8 cellular contexts compared by ENCODE assay signal in the genomic region with DNA sequence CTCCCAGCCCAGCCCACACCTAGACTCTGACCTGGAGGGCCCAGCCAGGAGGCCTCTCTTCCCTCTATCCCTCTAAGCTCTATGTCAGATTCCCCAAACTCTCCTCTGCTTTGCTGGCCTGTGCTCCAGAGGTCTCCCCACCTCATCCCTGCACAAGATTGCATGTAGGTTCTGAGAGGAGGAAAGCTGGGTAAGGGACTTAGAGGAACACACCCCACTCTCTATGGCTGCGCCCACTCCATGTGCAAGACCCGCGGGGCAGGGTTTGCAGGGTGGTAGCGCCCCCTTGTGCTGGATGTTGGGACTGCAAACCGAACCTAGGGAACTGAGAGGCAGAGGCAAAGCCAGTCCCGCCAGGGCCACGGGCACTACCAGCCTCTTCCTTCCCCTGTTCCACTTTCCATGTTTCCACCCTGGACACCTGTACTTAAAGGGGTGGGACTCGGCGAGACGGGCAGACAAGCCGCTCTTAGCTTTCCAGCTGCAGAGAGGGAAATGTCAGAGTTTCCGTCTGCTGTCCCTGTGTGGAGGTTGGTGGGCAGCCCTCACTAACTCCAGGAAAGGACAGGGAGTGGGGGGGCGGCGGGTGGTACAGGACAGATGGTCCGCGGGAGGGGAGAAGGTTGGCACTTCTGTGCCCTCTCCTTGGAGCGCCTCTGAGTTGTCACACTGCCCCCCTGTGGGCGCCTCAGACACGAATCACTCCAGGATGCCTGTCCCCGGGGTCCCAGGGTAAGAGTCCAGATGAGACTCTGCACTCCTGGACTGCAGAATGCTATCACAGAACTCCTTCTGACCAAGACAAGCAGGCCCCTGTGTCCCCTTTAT. TPM values are rescaled to one million over a fixed set of nuclear protein-coding genes. Genes with fewer than 3 reads are reported as not detected.
DNase-seq lines count a peak whose midpoint lies in the region; ATAC-seq and TF ChIP-seq lines count a peak whose summit lies in the region.

No MANE protein-coding gene starts in this region.

- no peak overlapping the region for H3K27ac ChIP-seq in ectodermal cell (ENCODE audit: insufficient read depth, low read depth, low read length, poor library complexity, severe bottlenecking)

- POLR2A ChIA-PET in activated CD8-positive, alpha-beta T cell treated with anti-CD3 and anti-CD28 coated beads for 36 hours (lab: Charles Lee), result interaction anchor here (0.7 to 1.4 kb wide), 5 partner anchors 10 to 283 kb away, joined by 3 to 7 read pairs (median 4); partner anchors contain the start of gene OXA1L

- no peaks in the 10 kb centered on the region for H3K27me3 ChIP-seq in ectodermal cell (ENCODE audit: control insufficient read depth, insufficient read depth, low read length, poor library complexity, severe bottlenecking)

- ATAC-seq in GM18867 (IDR thresholded peaks at IDR 0.05; ENCODE audit: unreplicated experiment) (peak; percentile 81), HG03378 (IDR thresholded peaks at IDR 0.05; ENCODE audit: unreplicated experiment) (peak; percentile 66)
- ATAC-seq in activated CD8-positive, alpha-beta T cell treated with anti-CD3 and anti-CD28 coated beads for 36 hours, result peak; percentile 82

- peaks cover 13% of the 10 kb centered on the region for H3K27me3 Mint-ChIP-seq in activated CD8-positive, alpha-beta T cell treated with anti-CD3 and anti-CD28 coated beads for 36 hours

- peak overlapping the region; percentile 79 for H3K27ac Mint-ChIP-seq in activated CD8-positive, alpha-beta T cell treated with anti-CD3 and anti-CD28 coated beads for 36 hours

- H3K4me3 Mint-ChIP-seq in activated CD8-positive, alpha-beta T cell treated with anti-CD3 and anti-CD28 coated beads for 36 hours, result peak overlapping the region; percentile 71

- peak; percentile 92 for TF ChIP-seq CTCF in activated CD8-positive, alpha-beta T cell treated with anti-CD3 and anti-CD28 coated beads for 36 hours (IDR thresholded peaks at IDR 0.05)

- H3K4me1 Mint-ChIP-seq in activated CD8-positive, alpha-beta T cell treated with anti-CD3 and anti-CD28 coated beads for 36 hours (ENCODE audit: low read depth), result peaks cover 15% of the 10 kb centered on the region

- H3K36me3 Mint-ChIP-seq in activated CD8-positive, alpha-beta T cell treated with anti-CD3 and anti-CD28 coated beads for 36 hours (ENCODE audit: low read depth), result no peaks in the 10 kb centered on the region

- in situ Hi-C loops in ACHN (cut with HindIII; ENCODE audit: low pct_ligation_motif_present, low pct_unique_long_range_greater_than_20kb, low sequenced_read_pairs), result no loop called here

- CTCF ChIA-PET in activated CD8-positive, alpha-beta T cell treated with anti-CD3 and anti-CD28 coated beads for 36 hours (lab: Charles Lee), result interaction anchor here (0.5 to 20.8 kb wide), 43 partner anchors 8 to 934 kb away, joined by 3 to 469 read pairs (median 4); partner anchors contain the start of genes ABHD4, HAUS4, LRP10 and MMP14

- H3K4me1 ChIP-seq in ectodermal cell (ENCODE audit: control insufficient read depth, insufficient read depth, low read length), result peaks cover 15% of the 10 kb centered on the region

- H3K36me3 ChIP-seq in ectodermal cell (ENCODE audit: control insufficient read depth, insufficient read depth, low read length), result no peaks in the 10 kb centered on the region

- intact Hi-C loops in activated CD8-positive, alpha-beta T cell treated with anti-CD3 and anti-CD28 coated beads for 36 hours (cut with micrococcal nuclease), result loop anchor here (1.0 to 5.0 kb wide), 2 partner anchors 30 to 281 kb away; no protein-coding TSS in a partner anchor

- no peaks in the 10 kb centered on the region for H3K9me3 Mint-ChIP-seq in activated CD8-positive, alpha-beta T cell treated with anti-CD3 and anti-CD28 coated beads for 36 hours

- H3K9me3 ChIP-seq in ectodermal cell (ENCODE audit: control insufficient read depth, low read length), result no peaks in the 10 kb centered on the region

- DNase-seq in ACHN, result peak; percentile 77
- peak; percentile 84 for DNase-seq in NCI-H82 (lab: John Stamatoyannopoulos, UW)
- DNase-seq in activated CD8-positive, alpha-beta T cell treated with anti-CD3 and anti-CD28 coated beads for 36 hours, result peak; percentile 96
- DNase-seq in lung microvascular endothelial cell (ENCODE audit: low read depth in 2 of 2), result peak; percentile 85 to 87
- peak; percentile 83 to 98 for DNase-seq in stimulated activated CD4-positive, alpha-beta T cell treated with anti-CD3 and anti-CD28 coated beads, Interleukin-4, amount 100 ng/mL, for 48 hours (ENCODE audit: low read depth in 2 of 2)

- WGBS in ectodermal cell, 2 experiments, result 8 to 10% methylated on average over 20 of the region's 20 CpGs

- H3K4me3 ChIP-seq in ectodermal cell (ENCODE audit: insufficient read depth, low read depth, low read length), result peak overlapping the region; percentile 37

RNA-seq across cellular contexts. Expression of gene MMP14, which starts 16.8 kb away (rescaled TPM):
- 1 to 10 TPM; 1.9 to 3.1 TPM for total RNA-seq in activated CD8-positive, alpha-beta T cell treated with anti-CD3 and anti-CD28 coated beads for 36 hours
- polyA plus RNA-seq in ectodermal cell (2013, experiment 1 of 4), result 44.5 TPM
- polyA plus RNA-seq in ectodermal cell (2013, experiment 2 of 4), result 34.8 TPM
- polyA plus RNA-seq in ectodermal cell (2013, experiment 3 of 4), result 29.0 TPM
- 28.1 TPM for polyA plus RNA-seq in ectodermal cell (2013, experiment 4 of 4)
- 43.3 and 80.2 TPM in 2 replicates for total RNA-seq in lung microvascular endothelial cell

RNA-seq across cellular contexts. Expression of gene LRP10, which starts 18.4 kb away (rescaled TPM):
- 10 to 100 TPM; 18.7 to 21.0 TPM for total RNA-seq in activated CD8-positive, alpha-beta T cell treated with anti-CD3 and anti-CD28 coated beads for 36 hours
- 11.0 TPM for polyA plus RNA-seq in ectodermal cell (2013, experiment 1 of 4)
- 9.9 TPM for polyA plus RNA-seq in ectodermal cell (2013, experiment 2 of 4)
- 8.2 TPM for polyA plus RNA-seq in ectodermal cell (2013, experiment 3 of 4)
- polyA plus RNA-seq in ectodermal cell (2013, experiment 4 of 4), result 10.9 TPM
- 37.3 and 44.0 TPM in 2 replicates for total RNA-seq in lung microvascular endothelial cell

RNA-seq across cellular contexts. Expression of gene MRPL52, which starts 23.5 kb away (rescaled TPM):
- 100 to 1,000 TPM; 122 to 126 TPM for total RNA-seq in activated CD8-positive, alpha-beta T cell treated with anti-CD3 and anti-CD28 coated beads for 36 hours
- 125 TPM for polyA plus RNA-seq in ectodermal cell (2013, experiment 1 of 4)
- 106 TPM for polyA plus RNA-seq in ectodermal cell (2013, experiment 2 of 4)
- polyA plus RNA-seq in ectodermal cell (2013, experiment 3 of 4), result 109 TPM
- 138 TPM for polyA plus RNA-seq in ectodermal cell (2013, experiment 4 of 4)
- total RNA-seq in lung microvascular endothelial cell, result 43.7 and 46.9 TPM in 2 replicates

RNA-seq across cellular contexts. Expression of gene REM2, which starts 29.9 kb away (rescaled TPM):
- total RNA-seq in activated CD8-positive, alpha-beta T cell treated with anti-CD3 and anti-CD28 coated beads for 36 hours, result under 1 TPM; 0.20 to 0.27 TPM
- 2.5 TPM for polyA plus RNA-seq in ectodermal cell (2013, experiment 1 of 4)
- 2.1 TPM for polyA plus RNA-seq in ectodermal cell (2013, experiment 2 of 4)
- polyA plus RNA-seq in ectodermal cell (2013, experiment 3 of 4), result 2.9 TPM
- 2.2 TPM for polyA plus RNA-seq in ectodermal cell (2013, experiment 4 of 4)
- under 0.01 TPM in 1 of 2 replicates, not detected in the other for total RNA-seq in lung microvascular endothelial cell

RNA-seq across cellular contexts. Expression of gene SLC7A7, which starts 37.9 kb away (rescaled TPM):
- under 1 TPM in 1 of 2 experiments, not detected in 1; 0.45 TPM for total RNA-seq in activated CD8-positive, alpha-beta T cell treated with anti-CD3 and anti-CD28 coated beads for 36 hours
- polyA plus RNA-seq in ectodermal cell (2013, experiment 1 of 4), result 3.3 TPM
- 1.6 TPM for polyA plus RNA-seq in ectodermal cell (2013, experiment 2 of 4)
- 1.7 TPM for polyA plus RNA-seq in ectodermal cell (2013, experiment 3 of 4)
- 0.93 TPM for polyA plus RNA-seq in ectodermal cell (2013, experiment 4 of 4)
- 5.0 and 6.7 TPM in 2 replicates for total RNA-seq in lung microvascular endothelial cell

Comparison
In these comparisons a context has a peak if more than half of its experiments do, and no peak if none do; other contexts are left out.
1. RNA of gene MMP14, which starts 16.8 kb away (total RNA-seq): 43.3 to 80.2 TPM in lung microvascular endothelial cell; 1.9 to 3.1 TPM in activated CD8-positive, alpha-beta T cell treated with anti-CD3 and anti-CD28 coated beads for 36 hours; every median in the first group is over 10 times any median in the second.
2. Peak in every context shown above with its lines, with median percentiles within 50 percentile points of each other: DNase-seq and ATAC-seq.